1 cellular context compared by ENCODE assay signal in genomic region chr20:35699127-35699913, GRCh38.
TF ChIP-seq lines count a peak whose summit lies in the region.

TSS of gene NFS1 (minus strand) at chr20:35699352. CDS start at chr20:35699288, 64 bp downstream.
TSS of gene ROMO1 (plus strand) at chr20:35699405. CDS start at chr20:35699633, 228 bp downstream.

TF ChIP-seq in HepG2, 621 proteins besides CTCF, POLR2A, EP300 and RAD21 (continued from another document and continues in another):
- peak; percentile 86 for TF ChIP-seq ZHX2 (IDR thresholded peaks at IDR 0.05; ENCODE audit: low read depth)
- peak; percentile 16; the same call in 1 of the 2 replicates for TF ChIP-seq ZHX2 (CRISPR knock-in tag; IDR thresholded peaks at IDR 0.05; ENCODE audit: borderline replicate concordance)
- peak; percentile 93 for TF ChIP-seq ISL2 (CRISPR knock-in tag; IDR thresholded peaks at IDR 0.05)
- peak; percentile 98 for TF ChIP-seq CBFB (CRISPR knock-in tag; IDR thresholded peaks at IDR 0.05)
- peak; percentile 71; the same call in 1 of the 2 replicates for TF ChIP-seq JUN (CRISPR knock-in tag; IDR thresholded peaks at IDR 0.05)
- TF ChIP-seq AGO1 (IDR thresholded peaks at IDR 0.05; ENCODE audit: low read depth, low read length, poor library complexity, severe bottlenecking), result peak; percentile 92
- peak in 1 of 2 experiments; percentile 27; a peak in 1 of 4 replicates for TF ChIP-seq NR2F1 (CRISPR knock-in tag; IDR thresholded peaks at IDR 0.05)
- TF ChIP-seq PLRG1 (conservative IDR thresholded peaks at IDR 0.05), result no peak
- TF ChIP-seq ZNF713 (CRISPR knock-in tag; IDR thresholded peaks at IDR 0.05), result 0 out of 2 replicates have a peak, but pooled peaks have one; percentile 84
- peak; percentile 99; the same call in 1 of the 2 replicates for TF ChIP-seq ZNF225 (CRISPR knock-in tag; IDR thresholded peaks at IDR 0.05)
- TF ChIP-seq ZNF660 (CRISPR knock-in tag; IDR thresholded peaks at IDR 0.05; ENCODE audit: borderline replicate concordance, low read depth), result no peak; the same call in 1 of the 2 replicates
- TF ChIP-seq ZNF44 (CRISPR knock-in tag; IDR thresholded peaks at IDR 0.05), result peak; percentile 98
- TF ChIP-seq MLLT10 (CRISPR knock-in tag; IDR thresholded peaks at IDR 0.05), result peak; percentile 87; the same call in 1 of the 2 replicates
- peak; percentile 90 for TF ChIP-seq CENPT (CRISPR knock-in tag; IDR thresholded peaks at IDR 0.05; ENCODE audit: low read depth)
- TF ChIP-seq HHEX (CRISPR knock-in tag; IDR thresholded peaks at IDR 0.05), result no peak
- TF ChIP-seq ZFP41 (CRISPR knock-in tag; IDR thresholded peaks at IDR 0.05; ENCODE audit: borderline replicate concordance), result peak; percentile 93
- TF ChIP-seq ZBTB21 (CRISPR knock-in tag; IDR thresholded peaks at IDR 0.05), result no peak
- TF ChIP-seq ZNF850 (CRISPR knock-in tag; conservative IDR thresholded peaks at IDR 0.05), result 0 out of 2 replicates have a peak, but pooled peaks have one; percentile 88
- TF ChIP-seq KAT7 (CRISPR knock-in tag; IDR thresholded peaks at IDR 0.05; ENCODE audit: borderline replicate concordance), result peak; percentile 100
- TF ChIP-seq ZNF629 (CRISPR knock-in tag; conservative IDR thresholded peaks at IDR 0.05), result peak; percentile 35; the same call in 1 of the 2 replicates
- TF ChIP-seq PTBP1 (IDR thresholded peaks at IDR 0.05; ENCODE audit: low read depth, low read length, poor library complexity, severe bottlenecking), result no peak
- TF ChIP-seq ZNF362 (CRISPR knock-in tag; IDR thresholded peaks at IDR 0.05; ENCODE audit: borderline replicate concordance), result peak; percentile 49; the same call in 1 of the 2 replicates
- no peak for TF ChIP-seq TCF7 (IDR thresholded peaks at IDR 0.05; ENCODE audit: low read depth)
- TF ChIP-seq GMEB1 (CRISPR knock-in tag; IDR thresholded peaks at IDR 0.05; ENCODE audit: borderline replicate concordance), result peak; percentile 95
- TF ChIP-seq ZNF253 (CRISPR knock-in tag; IDR thresholded peaks at IDR 0.05; ENCODE audit: borderline replicate concordance), result peak; percentile 84; the same call in 1 of the 2 replicates
- TF ChIP-seq XBP1 (CRISPR knock-in tag; IDR thresholded peaks at IDR 0.05), result peak; percentile 87
- peak; percentile 96 for TF ChIP-seq BORCS8-MEF2B (CRISPR knock-in tag; IDR thresholded peaks at IDR 0.05)
- peak; percentile 97; the same call in 1 of the 2 replicates for TF ChIP-seq CENPBD1 (CRISPR knock-in tag; IDR thresholded peaks at IDR 0.05; ENCODE audit: borderline replicate concordance, low read depth)
- TF ChIP-seq ZNF451 (CRISPR knock-in tag; IDR thresholded peaks at IDR 0.05), result no peak; the same call in none of the 2 replicates
- peak; percentile 89 for TF ChIP-seq EEA1 (CRISPR knock-in tag; IDR thresholded peaks at IDR 0.05; ENCODE audit: borderline replicate concordance)
- TF ChIP-seq ZNF678 (CRISPR knock-in tag; IDR thresholded peaks at IDR 0.05), result 0 out of 2 replicates have a peak, but pooled peaks have one; percentile 8
- TF ChIP-seq SKI (IDR thresholded peaks at IDR 0.05; ENCODE audit: partially characterized antibody), result peak; percentile 53
- TF ChIP-seq GLMP (CRISPR knock-in tag; IDR thresholded peaks at IDR 0.05; ENCODE audit: borderline replicate concordance), result no peak
- TF ChIP-seq MTF2 (CRISPR knock-in tag; IDR thresholded peaks at IDR 0.05; ENCODE audit: borderline replicate concordance), result peak; percentile 94; the same call in 1 of the 2 replicates
- peak; percentile 98 for TF ChIP-seq MED8 (CRISPR knock-in tag; IDR thresholded peaks at IDR 0.05; ENCODE audit: insufficient replicate concordance)
- peak; percentile 39; the same call in 1 of the 2 replicates for TF ChIP-seq GZF1 (CRISPR knock-in tag; IDR thresholded peaks at IDR 0.05)
- peak; percentile 100 for TF ChIP-seq REPIN1 (CRISPR knock-in tag; IDR thresholded peaks at IDR 0.05; ENCODE audit: borderline replicate concordance, low read depth)
- peak; percentile 34; the same call in 1 of the 2 replicates for TF ChIP-seq ZNF281 (CRISPR knock-in tag; IDR thresholded peaks at IDR 0.05; ENCODE audit: borderline replicate concordance)
- TF ChIP-seq RFXANK (CRISPR knock-in tag; IDR thresholded peaks at IDR 0.05), result peak; percentile 66; the same call in 1 of the 2 replicates
- TF ChIP-seq SOX6 (IDR thresholded peaks at IDR 0.05), result no peak
- peak; percentile 87 for TF ChIP-seq SOX6 (CRISPR knock-in tag; IDR thresholded peaks at IDR 0.05)
- peak; percentile 86 for TF ChIP-seq SATB2 (CRISPR knock-in tag; IDR thresholded peaks at IDR 0.05)
- TF ChIP-seq SOX13 (IDR thresholded peaks at IDR 0.05), result no peak; the same call in 1 of the 2 replicates
- peak; percentile 63 to 92 for TF ChIP-seq SOX13 (CRISPR knock-in tag; conservative IDR thresholded peaks at IDR 0.05 in 1 of 2, IDR thresholded peaks at IDR 0.05 in 1 of 2)
- peak; percentile 97 for TF ChIP-seq DMAP1 (CRISPR knock-in tag; IDR thresholded peaks at IDR 0.05)
- TF ChIP-seq ZNF101 (CRISPR knock-in tag; IDR thresholded peaks at IDR 0.05; ENCODE audit: borderline replicate concordance, low read depth), result peak; percentile 27
- TF ChIP-seq BATF2 (CRISPR knock-in tag; IDR thresholded peaks at IDR 0.05), result peak; percentile 90
- TF ChIP-seq GATA4 (IDR thresholded peaks at IDR 0.05; ENCODE audit: borderline replicate concordance, low read depth), result peak; percentile 81
- no peak for TF ChIP-seq IRF1 (CRISPR knock-in tag; IDR thresholded peaks at IDR 0.05; ENCODE audit: low read depth)
- 0 out of 2 replicates have a peak, but pooled peaks have one; percentile 48 for TF ChIP-seq RFX5 (IDR thresholded peaks at IDR 0.05; ENCODE audit: low read depth, low read length)
- TF ChIP-seq ZNF724P (CRISPR knock-in tag; IDR thresholded peaks at IDR 0.05; ENCODE audit: borderline replicate concordance), result peak; percentile 94; the same call in 1 of the 2 replicates
- TF ChIP-seq CEBPB (IDR thresholded peaks at IDR 0.05; ENCODE audit: borderline replicate concordance, low read depth, low read length), result no peak
- TF ChIP-seq NFYC (CRISPR knock-in tag; IDR thresholded peaks at IDR 0.05), result peak; percentile 60
- TF ChIP-seq ATF3 (CRISPR knock-in tag; IDR thresholded peaks at IDR 0.05), result peak; percentile 60
- no peak for TF ChIP-seq PHB2 (IDR thresholded peaks at IDR 0.05; ENCODE audit: partially characterized antibody)
- TF ChIP-seq IRX3 (CRISPR knock-in tag; IDR thresholded peaks at IDR 0.05; ENCODE audit: borderline replicate concordance, low read depth), result peak; percentile 97
- TF ChIP-seq HNRNPK (IDR thresholded peaks at IDR 0.05; ENCODE audit: low read depth, low read length, poor library complexity, severe bottlenecking), result peak; percentile 97
- peak; percentile 95 for TF ChIP-seq KLF6 (CRISPR knock-in tag; IDR thresholded peaks at IDR 0.05)
- peak; percentile 99 for TF ChIP-seq ZNF605 (CRISPR knock-in tag; IDR thresholded peaks at IDR 0.05)
